In the genomic region with DNA sequence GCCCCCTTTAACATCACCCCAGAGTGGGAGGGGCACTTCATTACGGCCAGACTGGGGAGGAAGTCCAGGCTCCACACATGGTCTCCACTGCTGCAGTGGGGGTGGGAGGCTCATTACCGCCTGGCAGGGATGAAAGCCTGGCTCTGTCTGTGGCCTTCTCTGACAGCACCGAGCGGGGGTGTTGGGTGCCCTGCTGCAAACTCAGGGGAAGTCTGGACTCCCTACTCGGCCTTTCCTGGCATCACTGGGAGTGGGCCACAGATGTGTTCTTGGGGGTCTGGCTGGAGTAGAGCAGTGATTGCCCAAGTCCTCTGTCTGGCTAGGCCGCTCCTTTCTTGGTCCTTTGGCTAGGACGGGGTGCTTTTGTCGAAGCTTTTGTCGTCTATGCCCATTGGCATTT, we compare ENCODE assay signal across 18 cellular contexts. TPM values are rescaled to one million over a fixed set of nuclear protein-coding genes. Genes with fewer than 3 reads are reported as not detected.
"Had no signal": no experiment of that assay in that cellular context is flagged by ENCODE, and none has a peak within 500 bp of the region (broad histone marks: within the 10 kb centered on the region; RNA-seq: fewer than 3 reads in every experiment).

No MANE protein-coding gene starts in this region.

- H3K9me3 Mint-ChIP-seq: natural killer cell; neural crest cell; stimulated activated naive CD8-positive, alpha-beta T cell treated with anti-CD3 and anti-CD28 coated beads, Interleukin-15, Interleukin-2, amounts not matched to agents 100 ng/mL and 50 ng/mL, for 24 hours had no signal

- H3K4me1 ChIP-seq: pancreas, prostate gland had no signal

- H3K27ac ChIP-seq: heart left ventricle, pancreas, prostate gland, sigmoid colon, skin epidermis, tibial artery had no signal

- H3K27ac Mint-ChIP-seq: natural killer cell; stimulated activated naive CD8-positive, alpha-beta T cell treated with anti-CD3 and anti-CD28 coated beads, Interleukin-15, Interleukin-2, amounts not matched to agents 100 ng/mL and 50 ng/mL, for 24 hours had no signal

- H3K27me3 ChIP-seq: heart left ventricle, pancreas, sigmoid colon, tibial artery had no signal

- H3K4me3 ChIP-seq: heart left ventricle, mucosa of descending colon, pancreas, prostate gland, sigmoid colon, skin epidermis, tibial artery had no signal

- DNase-seq: cerebellar nuclear complex; effector memory CD4-positive, alpha-beta T cell; heart left ventricle; kidney glomerular epithelial cell; mucosa of descending colon; natural killer cell; occipital lobe; pancreas; sigmoid colon; stimulated activated CD4-positive, alpha-beta T cell treated with anti-CD3 and anti-CD28 coated beads, Interleukin-2, amount 100 ng/mL, for 24 hours; tibial artery had no signal

- H3K4me1 Mint-ChIP-seq: natural killer cell, neural crest cell had no signal

- ATAC-seq: esophagus mucosa, heart left ventricle, mucosa of descending colon, natural killer cell, pancreas had no signal

- H3K36me3 Mint-ChIP-seq: natural killer cell had no signal

- H3K36me3 ChIP-seq: heart left ventricle, pancreas, prostate gland, sigmoid colon, tibial artery had no signal

- H3K4me3 Mint-ChIP-seq: natural killer cell; neural crest cell; stimulated activated naive CD8-positive, alpha-beta T cell treated with anti-CD3 and anti-CD28 coated beads, Interleukin-15, Interleukin-2, amounts not matched to agents 100 ng/mL and 50 ng/mL, for 24 hours had no signal

- H3K9me3 ChIP-seq: heart left ventricle, mucosa of descending colon, pancreas, prostate gland, sigmoid colon, tibial artery had no signal

RNA-seq across cellular contexts. Expression of a gene that starts 27.1 kb away (rescaled TPM):
- total RNA-seq: cardiac septum, fibroblast of lung, heart left ventricle, natural killer cell had no signal
- polyA plus RNA-seq: heart left ventricle had no signal

RNA-seq across cellular contexts. Expression of a gene that starts 27.2 kb away (rescaled TPM):
- total RNA-seq: fibroblast of lung, natural killer cell had no signal

RNA-seq across cellular contexts. Expression of a gene that starts 52.1 kb away (rescaled TPM):
- total RNA-seq: natural killer cell, neural crest cell, sigmoid colon had no signal
- polyA plus RNA-seq: fibroblast of lung had no signal
